2 cellular contexts compared by ENCODE assay signal in genomic region chr7:99560834-99561734, GRCh38.
TF ChIP-seq lines count a peak whose summit lies in the region.

No MANE protein-coding gene starts in this region.

TF ChIP-seq in A549, 52 proteins besides CTCF, POLR2A, EP300 and RAD21:
- no peak for TF ChIP-seq USF2 (IDR thresholded peaks at IDR 0.05)
- TF ChIP-seq EHMT2 (IDR thresholded peaks at IDR 0.05; ENCODE audit: low read depth): no peak
- TF ChIP-seq NPAS2 (CRISPR knock-in tag; IDR thresholded peaks at IDR 0.05; ENCODE audit: borderline replicate concordance): no peak
TF ChIP-seq in A549: peak in this region for 0.

TF ChIP-seq in HCT116, 20 proteins besides CTCF, POLR2A, EP300 and RAD21:
- TF ChIP-seq FOSL1 (IDR thresholded peaks at IDR 0.05; ENCODE audit: low read depth): no peak
- TF ChIP-seq EGR1 (IDR thresholded peaks at IDR 0.05; ENCODE audit: low read depth): no peak
- no peak for TF ChIP-seq SRF (IDR thresholded peaks at IDR 0.05; ENCODE audit: low read depth)
- TF ChIP-seq ZNF274 (IDR thresholded peaks at IDR 0.05; ENCODE audit: low read depth, low read length): no peak
- TF ChIP-seq SP1 (IDR thresholded peaks at IDR 0.05; ENCODE audit: low read depth): no peak
- TF ChIP-seq ZBTB33 (IDR thresholded peaks at IDR 0.05; ENCODE audit: extremely low read depth, insufficient replicate concordance, low read length): no peak
- no peak for TF ChIP-seq MAX (IDR thresholded peaks at IDR 0.05)
- TF ChIP-seq CEBPB (IDR thresholded peaks at IDR 0.05; ENCODE audit: low read depth): no peak
- TF ChIP-seq EZH2 (IDR thresholded peaks at IDR 0.05): no peak
- TF ChIP-seq JUND (IDR thresholded peaks at IDR 0.05): no peak
- TF ChIP-seq TCF7L2 (IDR thresholded peaks at IDR 0.05; ENCODE audit: borderline replicate concordance, extremely low read depth, insufficient read depth, insufficient read length): no peak
